Comparison of ENCODE assay signal across 12 cellular contexts in genomic region chr21:43884861-43885370, GRCh38. TPM values are rescaled to one million over a fixed set of nuclear protein-coding genes. Genes with fewer than 3 reads are reported as not detected.
DNase-seq lines count a peak whose midpoint lies in the region; ATAC-seq and TF ChIP-seq lines count a peak whose summit lies in the region.
"Had no signal": no experiment of that assay in that cellular context is flagged by ENCODE, and none has a peak within 500 bp of the region (broad histone marks: within the 10 kb centered on the region; RNA-seq: fewer than 3 reads in every experiment).

No MANE protein-coding gene starts in this region.

- no peaks in the 10 kb centered on the region for H3K36me3 ChIP-seq in NT2/D1 (ENCODE audit: insufficient read depth, insufficient read length, low read length)
- H3K36me3 ChIP-seq in aorta (ENCODE audit: control insufficient read depth in 1 of 2, insufficient read depth in 2 of 2, low read length in 1 of 2), result no peaks in the 10 kb centered on the region
- H3K36me3 ChIP-seq: neutrophil had no signal

- H3K4me1 ChIP-seq in NT2/D1 (ENCODE audit: insufficient read depth, insufficient read length) (peaks cover 20% of the 10 kb centered on the region), aorta (ENCODE audit: control insufficient read depth in 1 of 2, insufficient read depth in 2 of 2, low read length in 2 of 2) (no peaks in the 10 kb centered on the region)

- CTCF ChIA-PET in CD4-positive, alpha-beta T cell (lab: Charles Lee), result no interaction called here

- no peak for TF ChIP-seq CTCF in CD4-positive, alpha-beta T cell (IDR thresholded peaks at IDR 0.05)
- TF ChIP-seq CTCF in endothelial cell (IDR thresholded peaks at IDR 0.05; ENCODE audit: unreplicated experiment) (no peak), osteocyte (IDR thresholded peaks at IDR 0.05) (no peak)

- POLR2A ChIA-PET in CD4-positive, alpha-beta T cell (lab: Charles Lee), result interaction anchor here (0.7 to 1.0 kb wide), 2 partner anchors 18 to 100 kb away, joined by 3 to 4 read pairs; no protein-coding TSS in a partner anchor

- H3K27me3 Mint-ChIP-seq in CD4-positive, alpha-beta T cell, result no peaks in the 10 kb centered on the region
- H3K27me3 Mint-ChIP-seq in endothelial cell (ENCODE audit: unreplicated experiment), result no peaks in the 10 kb centered on the region
- no peaks in the 10 kb centered on the region for H3K27me3 Mint-ChIP-seq in osteocyte (ENCODE audit: unreplicated experiment)
- H3K27me3 Mint-ChIP-seq: activated CD4-positive, alpha-beta memory T cell treated with anti-CD3 and anti-CD28 coated beads for 36 hours had no signal

- H3K27ac Mint-ChIP-seq in CD4-positive, alpha-beta T cell, result peak overlapping the region; percentile 53
- H3K27ac Mint-ChIP-seq in endothelial cell (ENCODE audit: unreplicated experiment) (no peak overlapping the region), osteocyte (ENCODE audit: unreplicated experiment) (peak overlapping the region; percentile 7)
- H3K27ac Mint-ChIP-seq: activated CD4-positive, alpha-beta memory T cell treated with anti-CD3 and anti-CD28 coated beads for 36 hours had no signal

- H3K9ac ChIP-seq in NT2/D1 (ENCODE audit: insufficient read length, low read depth), result peak overlapping the region; percentile 58

- no peak for DNase-seq in CD4-positive, alpha-beta T cell
- DNase-seq in NT2/D1 (ENCODE audit: low read depth, low spot score) (no peak), endothelial cell (ENCODE audit: low spot score) (no peak), osteocyte (ENCODE audit: extremely low spot score, unreplicated experiment) (no peak), COR-L47 (lab: John Stamatoyannopoulos, UW) (no peak), aorta (no peak)
- DNase-seq: activated CD4-positive, alpha-beta memory T cell treated with anti-CD3 and anti-CD28 coated beads for 36 hours; MM.1S; stimulated activated CD4-positive, alpha-beta T cell treated with anti-CD3 and anti-CD28 coated beads, Interleukin-2, amount 100 ng/mL, for 48 hours had no signal

- intact Hi-C loops in CD4-positive, alpha-beta T cell (cut with DNase I, micrococcal nuclease), result no loop called here
- intact Hi-C loops in aorta (cut with DNase I), result no loop called here

- H3K27me3 ChIP-seq in CD4-positive, alpha-beta T cell (ENCODE audit: control insufficient read depth, insufficient read depth, low read length), result no peaks in the 10 kb centered on the region
- H3K27me3 ChIP-seq in NT2/D1 (ENCODE audit: insufficient read depth, insufficient read length) (no peaks in the 10 kb centered on the region), aorta (ENCODE audit: control insufficient read depth in 1 of 2, insufficient read depth in 2 of 2, low read length in 1 of 2) (no peaks in the 10 kb centered on the region)
- H3K27me3 ChIP-seq: neutrophil had no signal

- H3K36me3 Mint-ChIP-seq in CD4-positive, alpha-beta T cell (ENCODE audit: low read depth), result peaks cover 32% of the 10 kb centered on the region
- no peaks in the 10 kb centered on the region for H3K36me3 Mint-ChIP-seq in endothelial cell (ENCODE audit: low read depth, unreplicated experiment)
- H3K36me3 Mint-ChIP-seq in osteocyte (ENCODE audit: unreplicated experiment), result peaks cover 3% of the 10 kb centered on the region

- peaks cover 65% of the 10 kb centered on the region for H3K4me1 Mint-ChIP-seq in CD4-positive, alpha-beta T cell (ENCODE audit: low read depth)
- H3K4me1 Mint-ChIP-seq in endothelial cell (ENCODE audit: unreplicated experiment) (peaks cover 5% of the 10 kb centered on the region), osteocyte (ENCODE audit: unreplicated experiment) (peaks cover 21% of the 10 kb centered on the region)

- no peak for ATAC-seq in CD4-positive, alpha-beta T cell (ENCODE audit: poor library complexity)
- ATAC-seq in GM19324 (IDR thresholded peaks at IDR 0.05; ENCODE audit: low FRiP score, unreplicated experiment) (no peak), HG03378 (IDR thresholded peaks at IDR 0.05; ENCODE audit: unreplicated experiment) (no peak), aorta (ENCODE audit: low FRiP score) (no peak)

- no peaks in the 10 kb centered on the region for H3K9me3 ChIP-seq in CD4-positive, alpha-beta T cell (ENCODE audit: control insufficient read depth, low read length)
- H3K9me3 ChIP-seq in NT2/D1 (ENCODE audit: insufficient read depth, low read length), result no peaks in the 10 kb centered on the region
- H3K9me3 ChIP-seq in aorta (ENCODE audit: control insufficient read depth, low read length), result no peaks in the 10 kb centered on the region
- H3K9me3 ChIP-seq: neutrophil had no signal

- H3K27ac ChIP-seq in CD4-positive, alpha-beta T cell (ENCODE audit: low read depth, low read length), result no peak overlapping the region
- no peak overlapping the region for H3K27ac ChIP-seq in aorta (ENCODE audit: low read depth in 1 of 2, low read length in 2 of 2)
- H3K27ac ChIP-seq: neutrophil had no signal

- 80 to 83% methylated on average over 16 of the region's 16 CpGs for WGBS in aorta, 2 donors

- H3K4me3 ChIP-seq in NT2/D1 (ENCODE audit: insufficient read length, low read depth) (no peak overlapping the region), aorta (ENCODE audit: low read length in 2 of 2) (no peak overlapping the region)

- no peaks in the 10 kb centered on the region for H3K9me3 Mint-ChIP-seq in CD4-positive, alpha-beta T cell
- H3K9me3 Mint-ChIP-seq in endothelial cell (ENCODE audit: unreplicated experiment), result no peaks in the 10 kb centered on the region
- no peaks in the 10 kb centered on the region for H3K9me3 Mint-ChIP-seq in osteocyte (ENCODE audit: unreplicated experiment)
- H3K9me3 Mint-ChIP-seq: activated CD4-positive, alpha-beta memory T cell treated with anti-CD3 and anti-CD28 coated beads for 36 hours had no signal

- no peak overlapping the region for H3K4me3 Mint-ChIP-seq in CD4-positive, alpha-beta T cell
- H3K4me3 Mint-ChIP-seq in endothelial cell (ENCODE audit: unreplicated experiment) (peak overlapping the region; percentile 59), osteocyte (ENCODE audit: unreplicated experiment) (no peak overlapping the region)
- H3K4me3 Mint-ChIP-seq: activated CD4-positive, alpha-beta memory T cell treated with anti-CD3 and anti-CD28 coated beads for 36 hours had no signal

RNA-seq across cellular contexts. Expression of gene AGPAT3, which starts 19.9 kb away (rescaled TPM):
- 10 to 100 TPM; 40.8 to 43.4 TPM for total RNA-seq in CD4-positive, alpha-beta T cell
- total RNA-seq in endothelial cell (ENCODE audit: unreplicated experiment) (22.6 TPM), osteocyte (62.1 and 63.2 TPM in 2 replicates), aorta (10 to 100 TPM; 36.0 to 45.5 TPM)
- polyA plus RNA-seq in aorta, result 10 to 100 TPM in 1 of 2 donors, 1 to 10 TPM in 1; 8.3 to 11.4 TPM
